Comparison of ENCODE assay signal across 8 cellular contexts in the genomic region with DNA sequence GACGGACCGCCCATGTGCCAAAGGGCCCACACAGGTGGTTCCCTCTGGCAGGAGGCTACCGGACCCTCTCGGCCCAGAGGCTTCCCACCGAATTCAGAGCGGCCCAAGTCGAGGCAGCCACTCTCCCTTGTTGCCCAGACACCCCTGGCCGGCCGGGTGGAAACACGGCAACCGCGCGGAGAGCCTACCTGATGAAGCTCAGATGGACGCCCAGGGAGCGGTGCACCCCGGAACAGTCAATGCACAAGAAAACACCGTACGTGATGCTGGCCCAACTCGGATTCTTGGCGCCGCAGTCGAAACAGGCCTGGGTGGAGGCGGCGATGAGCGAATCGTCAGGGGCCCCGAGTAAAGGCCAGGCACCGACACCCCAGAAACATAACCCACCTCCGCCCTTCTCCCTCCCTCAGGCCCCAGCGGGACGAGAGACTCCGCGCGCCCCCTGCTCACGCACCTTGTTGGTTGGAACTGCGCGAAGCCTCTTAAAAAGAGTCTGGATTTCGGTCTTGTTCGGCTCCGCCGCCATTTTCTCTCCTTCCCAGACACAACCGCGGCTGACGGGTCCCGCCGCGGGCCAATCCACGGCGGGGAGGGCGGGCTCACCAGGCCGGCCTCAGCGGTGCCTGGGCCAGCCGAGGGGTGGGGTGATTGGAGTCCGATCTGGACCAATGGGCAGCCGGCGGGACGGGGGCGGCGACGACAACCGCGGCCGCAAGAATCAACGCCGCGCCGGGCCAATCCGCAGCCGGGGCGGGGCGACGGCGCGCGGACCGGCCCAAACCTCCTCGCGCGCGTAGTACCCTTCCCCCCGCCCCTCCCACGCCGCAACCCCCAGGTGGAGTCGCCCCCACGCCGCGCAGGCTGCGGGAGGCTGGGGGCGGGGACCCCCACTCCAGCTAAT. TPM values are rescaled to one million over a fixed set of nuclear protein-coding genes. Genes with fewer than 3 reads are reported as not detected.
DNase-seq lines count a peak whose midpoint lies in the region; TF ChIP-seq lines count a peak whose summit lies in the region.

A gene (minus strand): TSS at position 552 of the 901 bp plus-strand sequence. CDS start 26 bp downstream, at position 526.

- in situ Hi-C loops in G401 (cut with HindIII; ENCODE audit: low sequenced_read_pairs) = no loop called here

- peak within 1 kb of the TSS; percentile 4 for H3K27ac ChIP-seq in H9 (ENCODE audit: insufficient read length, low read depth, low read length)

- peak within 1 kb of the TSS; percentile 35 for H3K4ac ChIP-seq in H9 (ENCODE audit: low read depth, low read length)

- no peaks in the 10 kb centered on the region for H3K27me3 ChIP-seq in H9 (ENCODE audit: insufficient read depth, low read length)

- no peaks in the 10 kb centered on the region for H3K27me3 Mint-ChIP-seq in H9 (ENCODE audit: low read depth)
- peaks cover 3% of the 10 kb centered on the region for H3K27me3 Mint-ChIP-seq in nephron progenitor cell (ENCODE audit: low read depth, poor library complexity)
- H3K27me3 Mint-ChIP-seq in stimulated activated naive CD8-positive, alpha-beta T cell treated with anti-CD3 and anti-CD28 coated beads, Interleukin-15, Interleukin-2, amounts not matched to agents 100 ng/mL and 50 ng/mL, for 24 hours = no peaks in the 10 kb centered on the region

- no peak within 1 kb of the TSS for H3K56ac ChIP-seq in H9 (ENCODE audit: insufficient read length, low read depth, low read length)

- H2AFZ ChIP-seq in H9 (ENCODE audit: low read length) = no peak within 1 kb of the TSS

- TF ChIP-seq POLR2A in Raji (IDR thresholded peaks at IDR 0.05; ENCODE audit: insufficient read depth, low read depth, low read length) = peak; percentile 66

- H4K8ac ChIP-seq in H9 (replicated peaks; ENCODE audit: insufficient read length, low read depth, low read length) = peak within 1 kb of the TSS; percentile 70

- peak within 1 kb of the TSS; percentile 64 for H4K5ac ChIP-seq in H9 (ENCODE audit: insufficient read length, low read depth, low read length)

- H3K79me1 ChIP-seq in H9 (ENCODE audit: insufficient read depth, low read depth, low read length, poor library complexity, severe bottlenecking) = peaks cover 9% of the 10 kb centered on the region

- peaks cover 5% of the 10 kb centered on the region; the same call in 1 of the 2 replicates for H3K4me1 ChIP-seq in H9 (ENCODE audit: insufficient read depth, low read length)

- H4K91ac ChIP-seq in H9 (ENCODE audit: insufficient read length, low read depth, low read length) = peak within 1 kb of the TSS; percentile 60

- peak within 1 kb of the TSS; percentile 84 for H3K18ac ChIP-seq in H9 (ENCODE audit: insufficient read length, low read depth, low read length)

- no peak within 1 kb of the TSS for H3T11ph ChIP-seq in H9 (ENCODE audit: low read length)

- peaks cover 6 to 52% (median 43%) of the 10 kb centered on the region in 3 experiments; a peak in 6 of 7 replicates for H3K36me3 Mint-ChIP-seq in H9 (ENCODE audit: insufficient read depth in 1 of 3, low read depth in 3 of 3)
- peaks cover 28% of the 10 kb centered on the region for H3K36me3 Mint-ChIP-seq in nephron progenitor cell (ENCODE audit: low read depth)
- peaks cover 31% of the 10 kb centered on the region for H3K36me3 Mint-ChIP-seq in stimulated activated naive CD8-positive, alpha-beta T cell treated with anti-CD3 and anti-CD28 coated beads, Interleukin-15, Interleukin-2, amounts not matched to agents 100 ng/mL and 50 ng/mL, for 24 hours (ENCODE audit: low read depth)

- H3K79me2 ChIP-seq in H9 (ENCODE audit: insufficient read depth, low read length) = peaks cover 15% of the 10 kb centered on the region; the same call in 1 of the 2 replicates

- H2AK5ac ChIP-seq in H9 (ENCODE audit: insufficient read length, low read length) = no peak within 1 kb of the TSS

- H3K4me3 ChIP-seq in fibroblast of pulmonary artery (replicated peaks; ENCODE audit: low read depth, low read length) = peak within 1 kb of the TSS; percentile 99

- peak within 1 kb of the TSS; percentile 74 for H2BK5ac ChIP-seq in H9 (ENCODE audit: insufficient read length, low read length)

- H3K9me3 Mint-ChIP-seq in H9 (no peaks in the 10 kb centered on the region), nephron progenitor cell (no peaks in the 10 kb centered on the region)
- H3K9me3 Mint-ChIP-seq in stimulated activated naive CD8-positive, alpha-beta T cell treated with anti-CD3 and anti-CD28 coated beads, Interleukin-15, Interleukin-2, amounts not matched to agents 100 ng/mL and 50 ng/mL, for 24 hours = no peaks in the 10 kb centered on the region

- DNase-seq in G401 (ENCODE audit: low spot score) = peak; percentile 97
- DNase-seq in H9 = peak; percentile 95
- peak; percentile 94 for DNase-seq in M059J (ENCODE audit: low read depth)
- peak; percentile 95 for DNase-seq in activated effector memory CD4-positive, alpha-beta T cell treated with Interleukin-2 at 50 U/mL for 16 hours
- peak; percentile 96 for DNase-seq in fibroblast of pulmonary artery (ENCODE audit: low read depth)
- peak; percentile 96 for DNase-seq in nephron progenitor cell

- H2BK20ac ChIP-seq in H9 (ENCODE audit: low read depth, low read length, poor library complexity, severe bottlenecking) = no peak within 1 kb of the TSS

- H2BK12ac ChIP-seq in H9 (ENCODE audit: insufficient read length, low read depth, low read length) = no peak within 1 kb of the TSS

- H3K9ac ChIP-seq in H9 (ENCODE audit: extremely low read depth, insufficient read length, low read length) = peak within 1 kb of the TSS; percentile 98

- H3K27ac Mint-ChIP-seq in H9 = peak within 1 kb of the TSS; percentile 99 to 100 (median 100)
- peak within 1 kb of the TSS; percentile 100 for H3K27ac Mint-ChIP-seq in nephron progenitor cell
- peak within 1 kb of the TSS; percentile 99 for H3K27ac Mint-ChIP-seq in stimulated activated naive CD8-positive, alpha-beta T cell treated with anti-CD3 and anti-CD28 coated beads, Interleukin-15, Interleukin-2, amounts not matched to agents 100 ng/mL and 50 ng/mL, for 24 hours

- no peak for TF ChIP-seq CTCF in H9 (conservative IDR thresholded peaks at IDR 0.05)
- no peak for TF ChIP-seq CTCF in fibroblast of pulmonary artery (IDR thresholded peaks at IDR 0.05; ENCODE audit: low read length, missing control alignments)
- TF ChIP-seq CTCF in nephron progenitor cell (IDR thresholded peaks at IDR 0.05) = no peak

- H3K23me2 ChIP-seq in H9 (ENCODE audit: insufficient read length, low read depth, low read length, poor library complexity, severe bottlenecking) = peaks cover 8% of the 10 kb centered on the region

- peak within 1 kb of the TSS; percentile 98 for H3K4me3 Mint-ChIP-seq in H9
- peak within 1 kb of the TSS; percentile 95 for H3K4me3 Mint-ChIP-seq in nephron progenitor cell
- peak within 1 kb of the TSS; percentile 94 for H3K4me3 Mint-ChIP-seq in stimulated activated naive CD8-positive, alpha-beta T cell treated with anti-CD3 and anti-CD28 coated beads, Interleukin-15, Interleukin-2, amounts not matched to agents 100 ng/mL and 50 ng/mL, for 24 hours

- H3K14ac ChIP-seq in H9 (ENCODE audit: insufficient read depth, low read length) = peak within 1 kb of the TSS; percentile 97

- H3K9me3 ChIP-seq in H9 (ENCODE audit: control insufficient read depth, low read depth, low read length) = no peaks in the 10 kb centered on the region

- peak within 1 kb of the TSS; percentile 100 for H3K4me2 ChIP-seq in H9 (ENCODE audit: insufficient read depth, insufficient read length, low read length)

- no peaks in the 10 kb centered on the region for H4K20me1 ChIP-seq in H9 (ENCODE audit: control insufficient read depth, insufficient read depth, insufficient read length)

- H2BK120ac ChIP-seq in H9 (ENCODE audit: low read depth, low read length, poor library complexity, severe bottlenecking) = peak within 1 kb of the TSS; percentile 79

- no peak within 1 kb of the TSS for H3K23ac ChIP-seq in H9 (ENCODE audit: insufficient read length, low read depth, low read length)

- no peak within 1 kb of the TSS for H2BK15ac ChIP-seq in H9 (ENCODE audit: low read depth, low read length)

- peaks cover 19 to 21% of the 10 kb centered on the region in 2 experiments for H3K4me1 Mint-ChIP-seq in H9
- peaks cover 37% of the 10 kb centered on the region for H3K4me1 Mint-ChIP-seq in nephron progenitor cell
- H3K4me1 Mint-ChIP-seq in stimulated activated naive CD8-positive, alpha-beta T cell treated with anti-CD3 and anti-CD28 coated beads, Interleukin-15, Interleukin-2, amounts not matched to agents 100 ng/mL and 50 ng/mL, for 24 hours (ENCODE audit: low read depth) = peaks cover 45% of the 10 kb centered on the region

- WGBS in H9 (ENCODE audit: extremely low coverage, insufficient read length, low lambda C conversion rate) = no CpG with 5 or more reads among the region's 89 CpGs

RNA-seq across cellular contexts. Expression of the gene that starts here (rescaled TPM):
- 119 and 166 TPM in 2 replicates for total RNA-seq in G401 (2014; rRNA removed; shearing (Covaris generic))
- total RNA-seq in H9 (2021) = 65.1 and 72.3 TPM in 2 replicates
- total RNA-seq in M059J (2014; rRNA removed; shearing (Covaris generic)) = 119 and 130 TPM in 2 replicates

Comparison
In these comparisons a context has a peak if more than half of its experiments do, and no peak if none do; other contexts are left out.
1. Peak in every context shown above with its lines: DNase-seq, H3K4me3 ChIP-seq and H3K27ac ChIP-seq.